9 cellular contexts compared by ENCODE assay signal in the genomic region with DNA sequence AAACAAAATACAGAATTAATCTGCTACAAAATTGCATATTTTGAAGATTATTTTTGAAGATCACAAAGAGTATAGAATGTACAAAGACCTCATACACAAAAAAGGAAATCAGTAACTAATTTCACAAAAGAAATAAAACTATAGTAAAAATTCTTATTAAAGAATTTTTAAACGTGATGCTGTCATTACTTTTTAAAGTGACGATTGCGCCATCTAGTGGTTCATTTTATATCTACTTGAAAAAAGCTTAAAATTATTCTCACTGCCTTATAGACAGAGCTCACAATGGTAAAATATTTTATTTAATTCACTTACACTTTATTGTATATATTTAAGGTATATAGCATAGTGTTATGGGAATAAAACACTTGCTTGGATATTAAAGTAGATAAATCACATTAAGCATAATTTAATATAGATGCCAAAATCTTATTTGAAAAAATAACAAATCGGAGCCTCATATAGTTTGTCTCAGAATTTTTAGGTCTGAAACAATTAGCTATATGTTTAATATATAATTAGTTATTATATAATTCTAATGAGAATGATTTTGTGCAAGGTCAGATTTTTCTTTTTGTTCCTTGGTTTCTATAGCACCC.
DNase-seq lines count a peak whose midpoint lies in the region; ATAC-seq and TF ChIP-seq lines count a peak whose summit lies in the region.
"Had no signal": no experiment of that assay in that cellular context is flagged by ENCODE, and none has a peak within 500 bp of the region (broad histone marks: within the 10 kb centered on the region; RNA-seq: fewer than 3 reads in every experiment).

No MANE protein-coding gene starts in this region.

- no peaks in the 10 kb centered on the region for H3K36me3 ChIP-seq in SK-N-MC (ENCODE audit: insufficient read depth, low read length)
- H3K36me3 ChIP-seq: SJSA1 had no signal

- H3K4me3 ChIP-seq in SK-N-MC (no peak overlapping the region), fibroblast of villous mesenchyme (ENCODE audit: low read depth, low read length) (no peak overlapping the region)
- H3K4me3 ChIP-seq: SJSA1 had no signal

- no peak overlapping the region for H3K27ac ChIP-seq in SK-N-MC
- H3K27ac ChIP-seq: SJSA1 had no signal

- DNase-seq in GM04504 (ENCODE audit: low read depth) (peak; percentile 11), SK-N-MC (ENCODE audit: low read depth, low spot score) (peak; percentile 58), fibroblast of villous mesenchyme (ENCODE audit: low read depth) (peak; percentile 59), smooth muscle cell of the brain vasculature (ENCODE audit: low read depth, low spot score) (peak; percentile 31), D341Med (ENCODE audit: low spot score) (no peak)
- no peak for DNase-seq in activated CD4-positive, CD25-positive, alpha-beta regulatory T cell (lab: John Stamatoyannopoulos, UW)

- H3K9me3 ChIP-seq in SK-N-MC (ENCODE audit: low read depth, low read length): no peaks in the 10 kb centered on the region
- H3K9me3 ChIP-seq: SJSA1 had no signal

- TF ChIP-seq CTCF in LNCAP (IDR thresholded peaks at IDR 0.05) (peak; percentile 45), fibroblast of villous mesenchyme (IDR thresholded peaks at IDR 0.05; ENCODE audit: insufficient read depth, low read depth, low read length) (peak; percentile 39)

- no peak for ATAC-seq in HG03095 (IDR thresholded peaks at IDR 0.05; ENCODE audit: unreplicated experiment)

- no peak overlapping the region for H3K9ac ChIP-seq in SK-N-MC (ENCODE audit: insufficient read length)

Comparison
In these comparisons a context has a peak if more than half of its experiments do, and no peak if none do; other contexts are left out.
1. DNase-seq: peak in GM04504 (single experiment), SK-N-MC (single experiment), fibroblast of villous mesenchyme (single experiment) and smooth muscle cell of the brain vasculature (single experiment); none in D341Med (single experiment) and activated CD4-positive, CD25-positive, alpha-beta regulatory T cell (0 of 4).